9 cellular contexts compared by ENCODE assay signal in the genomic region with DNA sequence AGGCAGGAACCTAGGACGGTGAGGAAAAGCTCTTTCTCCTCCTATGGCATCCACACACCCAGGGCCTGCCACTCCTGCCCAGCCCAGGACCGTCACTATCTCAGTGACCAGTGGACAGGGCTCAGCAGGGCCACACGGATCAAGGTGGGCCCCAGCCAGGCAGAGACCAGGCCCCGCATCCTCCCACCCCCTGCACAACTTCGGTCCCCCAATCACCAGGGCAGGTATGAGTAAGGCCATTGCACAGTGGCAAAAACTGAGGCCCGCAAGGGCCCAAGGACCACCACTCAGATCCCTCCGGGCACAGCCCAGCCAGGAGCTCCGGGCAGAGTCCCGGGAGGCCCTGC. TPM values are rescaled to one million over a fixed set of nuclear protein-coding genes. Genes with fewer than 3 reads are reported as not detected.
A peak's percentile ranks its signal among the peaks of the same experiment; 100 is the strongest.
DNase-seq lines count a peak whose midpoint lies in the region; ATAC-seq, FAIRE-seq and TF ChIP-seq lines count a peak whose summit lies in the region.
"Had no signal": no experiment of that assay in that cellular context is flagged by ENCODE, and none has a peak within 500 bp of the region (broad histone marks: within the 10 kb centered on the region; RNA-seq: fewer than 3 reads in every experiment).

No MANE protein-coding gene starts in this region.

- TF ChIP-seq POLR2A in A549 (IDR thresholded peaks at IDR 0.05; ENCODE audit: low read length) (no peak), esophagus muscularis mucosa (IDR thresholded peaks at IDR 0.05; ENCODE audit: low read depth) (no peak)

- TF ChIP-seq RAD21 in A549 (conservative IDR thresholded peaks at IDR 0.05 in 1 of 2, IDR thresholded peaks at IDR 0.05 in 1 of 2) = no peak
- TF ChIP-seq RAD21 in neural cell (conservative IDR thresholded peaks at IDR 0.05) = no peak

- 71% methylated on average over 5 of the region's 9 CpGs for WGBS in A549 (ENCODE audit: missing lambda C conversion rate)
- WGBS in esophagus muscularis mucosa = 84% methylated on average over 8 of the region's 9 CpGs

- H3K9me3 Mint-ChIP-seq in activated T-cell treated with anti-CD3 and anti-CD28 coated beads, Interleukin-2, amount 50 U/mL, for 24 hours = no peaks in the 10 kb centered on the region

- H2AFZ ChIP-seq in neural cell (ENCODE audit: low read depth, low read length) = no peak overlapping the region
- H2AFZ ChIP-seq: PC-9 had no signal

- CTCF ChIA-PET in A549 (lab: Yijun Ruan, JAX) = interaction anchor here (0.7 to 24.7 kb wide), 33 partner anchors 9 to 805 kb away, joined by 3 to 581 read pairs (median 6); a partner anchor contains a TSS

- H3F3A ChIP-seq in neural cell (ENCODE audit: insufficient read depth, low read length, poor library complexity, severe bottlenecking) = no peaks in the 10 kb centered on the region

- H3K9ac ChIP-seq in HUES6 (ENCODE audit: low read length) (no peak overlapping the region), neural cell (ENCODE audit: low read length) (no peak overlapping the region)

- H3K36me3 Mint-ChIP-seq in activated T-cell treated with anti-CD3 and anti-CD28 coated beads, Interleukin-2, amount 50 U/mL, for 24 hours (ENCODE audit: low read depth) = no peaks in the 10 kb centered on the region

- ATAC-seq in A549 = peak in 1 of 2 experiments; percentile 10; a peak in 3 of 6 replicates

- H3K4me2 ChIP-seq in A549 (peak overlapping the region; percentile 90), neural cell (ENCODE audit: low read length) (no peak overlapping the region)

- TF ChIP-seq CTCF in A549 (IDR thresholded peaks at IDR 0.05) (no peak), esophagus muscularis mucosa (IDR thresholded peaks at IDR 0.05) (no peak), neural cell (IDR thresholded peaks at IDR 0.05; ENCODE audit: poor library complexity, severe bottlenecking) (no peak)

- H3K27ac Mint-ChIP-seq in activated T-cell treated with anti-CD3 and anti-CD28 coated beads, Interleukin-2, amount 50 U/mL, for 24 hours = no peak overlapping the region

- intact Hi-C loops in esophagus muscularis mucosa (cut with DNase I) = loop anchor here (5.0 to 10.0 kb wide), 2 partner anchors 234 to 281 kb away; no protein-coding TSS in a partner anchor

- no peaks in the 10 kb centered on the region for H4K20me1 ChIP-seq in neural cell (ENCODE audit: insufficient read depth)

- POLR2A ChIA-PET in A549 (lab: Yijun Ruan, JAX) = interaction anchor here (1.2 to 1.4 kb wide), 3 partner anchors 295 to 394 kb away, joined by 9 to 15 read pairs (median 12); a partner anchor contains a TSS

- no peak overlapping the region for H3K4me3 Mint-ChIP-seq in activated T-cell treated with anti-CD3 and anti-CD28 coated beads, Interleukin-2, amount 50 U/mL, for 24 hours

- H3K4me1 ChIP-seq in A549 (no peaks in the 10 kb centered on the region; the same call in 2 of the 3 replicates), HUES6 (ENCODE audit: control insufficient read depth, insufficient read depth, low read length) (peaks cover 20% of the 10 kb centered on the region), esophagus muscularis mucosa (peaks cover 5 to 21% (median 16%) of the 10 kb centered on the region in 4 donors)

- peaks cover 7% of the 10 kb centered on the region for H3K4me1 Mint-ChIP-seq in activated T-cell treated with anti-CD3 and anti-CD28 coated beads, Interleukin-2, amount 50 U/mL, for 24 hours (ENCODE audit: low read depth)

- FAIRE-seq in A549 (lab: Jason Lieb, UNC) = no peak

- no peaks in the 10 kb centered on the region for H3K9me2 ChIP-seq in neural cell (ENCODE audit: insufficient read depth, low read length)

- H3K79me2 ChIP-seq in neural cell (replicated peaks; ENCODE audit: insufficient read depth, low read length) = no peaks in the 10 kb centered on the region

- TF ChIP-seq EP300 in A549 (IDR thresholded peaks at IDR 0.05) = no peak
- TF ChIP-seq EP300 in esophagus muscularis mucosa (IDR thresholded peaks at IDR 0.05) = no peak
- TF ChIP-seq EP300 in neural cell (conservative IDR thresholded peaks at IDR 0.05; ENCODE audit: poor library complexity, severe bottlenecking) = no peak

- H3K9me3 ChIP-seq in A549 = no peaks in the 10 kb centered on the region
- H3K9me3 ChIP-seq in HUES6 (ENCODE audit: control insufficient read depth, insufficient read depth, low read depth, low read length) = no peaks in the 10 kb centered on the region
- no peaks in the 10 kb centered on the region for H3K9me3 ChIP-seq in esophagus muscularis mucosa
- H3K9me3 ChIP-seq in neural cell (ENCODE audit: low read length) = no peaks in the 10 kb centered on the region

- H3K36me3 ChIP-seq in HUES6 (ENCODE audit: control insufficient read depth, insufficient read depth, low read length) (no peaks in the 10 kb centered on the region), esophagus muscularis mucosa (no peaks in the 10 kb centered on the region), neural cell (ENCODE audit: insufficient read depth, low read length) (no peaks in the 10 kb centered on the region)

- H3K27me3 ChIP-seq in HUES6 (ENCODE audit: control insufficient read depth, insufficient read depth, low read length) (peaks cover 6% of the 10 kb centered on the region), esophagus muscularis mucosa (no peaks in the 10 kb centered on the region), neural cell (ENCODE audit: insufficient read depth, low read depth, low read length) (no peaks in the 10 kb centered on the region)

- H3K27ac ChIP-seq in A549 = peak overlapping the region; percentile 60 to 83; a peak in 4 of 6 replicates
- H3K27ac ChIP-seq in HUES6 (ENCODE audit: low read depth, low read length) = no peak overlapping the region
- H3K27ac ChIP-seq in esophagus muscularis mucosa (replicated peaks in 1 of 4) = peak overlapping the region in 3 of 4 donors; percentile 24 to 69 (median 59)
- H3K27ac ChIP-seq in neural cell (ENCODE audit: low read length) = no peak overlapping the region
- H3K27ac ChIP-seq: PC-9 had no signal

- H3K4me3 ChIP-seq in A549 (peak overlapping the region; percentile 42; the same call in 2 of the 3 replicates), HUES6 (ENCODE audit: low read depth, low read length) (peak overlapping the region; percentile 61; the same call in 1 of the 2 replicates), esophagus muscularis mucosa (peak overlapping the region; percentile 56 to 59 (median 57)), neural cell (ENCODE audit: low read length) (peak overlapping the region; percentile 64)

- DNase-seq in A549 (ENCODE audit: low read depth in 1 of 2, low spot score in 1 of 2) = no peak
- no peak for DNase-seq in esophagus muscularis mucosa (ENCODE audit: extremely low spot score)
- DNase-seq in anterior cingulate cortex (lab: John Stamatoyannopoulos, UW) = no peak
- no peak for DNase-seq in NCI-H748 (lab: John Stamatoyannopoulos, UW; ENCODE audit: unreplicated experiment)
- DNase-seq in nucleus accumbens (lab: John Stamatoyannopoulos, UW) = no peak
- no peak for DNase-seq in activated T-cell treated with anti-CD3 and anti-CD28 coated beads, Interleukin-2, amount 50 U/mL, for 24 hours

- H3K27me3 Mint-ChIP-seq in activated T-cell treated with anti-CD3 and anti-CD28 coated beads, Interleukin-2, amount 50 U/mL, for 24 hours = peaks cover 15% of the 10 kb centered on the region

TF ChIP-seq in A549, 52 proteins besides CTCF, POLR2A, EP300 and RAD21 (continues in another document):
- TF ChIP-seq RARB (CRISPR knock-in tag; IDR thresholded peaks at IDR 0.05) (no peak), RCOR1 (IDR thresholded peaks at IDR 0.05; ENCODE audit: low read depth, low read length) (no peak), RFX5 (IDR thresholded peaks at IDR 0.05) (no peak), CBX2 (IDR thresholded peaks at IDR 0.05; ENCODE audit: borderline replicate concordance, low read depth) (no peak), HOXB5 (CRISPR knock-in tag; IDR thresholded peaks at IDR 0.05) (no peak), GATA3 (IDR thresholded peaks at IDR 0.05; ENCODE audit: borderline replicate concordance) (no peak), ZC3H11A (IDR thresholded peaks at IDR 0.05) (no peak), HDAC2 (IDR thresholded peaks at IDR 0.05) (no peak), JUN (IDR thresholded peaks at IDR 0.05) (no peak)
- TF ChIP-seq, protein P1, sequence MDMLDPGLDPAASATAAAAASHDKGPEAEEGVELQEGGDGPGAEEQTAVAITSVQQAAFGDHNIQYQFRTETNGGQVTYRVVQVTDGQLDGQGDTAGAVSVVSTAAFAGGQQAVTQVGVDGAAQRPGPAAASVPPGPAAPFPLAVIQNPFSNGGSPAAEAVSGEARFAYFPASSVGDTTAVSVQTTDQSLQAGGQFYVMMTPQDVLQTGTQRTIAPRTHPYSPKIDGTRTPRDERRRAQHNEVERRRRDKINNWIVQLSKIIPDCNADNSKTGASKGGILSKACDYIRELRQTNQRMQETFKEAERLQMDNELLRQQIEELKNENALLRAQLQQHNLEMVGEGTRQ (IDR thresholded peaks at IDR 0.05) = no peak

TF ChIP-seq in neural cell, 6 proteins besides CTCF, POLR2A, EP300 and RAD21:
- no peak for TF ChIP-seq TAF1 (IDR thresholded peaks at IDR 0.05; ENCODE audit: low read depth)

RNA-seq across cellular contexts. Expression of a gene that starts 30.3 kb away (rescaled TPM):
- polyA plus RNA-seq in A549 (2011; rRNA removed) (82.6 and 97.6 TPM in 2 replicates), A549 (2017; fragmentation: RNase III; extraction: RNeasy Plus Mini Kit Qiagen cat#74134 plus additional on column Dnase treatment) (74.5 to 81.3 TPM (median 75.3 TPM) in 3 replicates), neural cell (129 and 132 TPM in 2 replicates)
- polyA plus RNA-seq in A549 (2012; cell fraction: cytosol; rRNA removed) = 34.2 and 40.9 TPM in 2 replicates
- polyA plus RNA-seq in A549 (2012; cell fraction: nucleus; rRNA removed) = 20.9 and 43.4 TPM in 2 replicates
- polyA minus RNA-seq in A549 (2011; rRNA and poly(A)+ RNA removed) = 34.0 and 40.0 TPM in 2 replicates
- total RNA-seq in esophagus muscularis mucosa = 100 to 1,000 TPM in 3 of 4 donors, 10 to 100 TPM in 1; 98.8 to 169 (median 143) TPM
- 79.6 and 90.1 TPM in 2 replicates for polyA minus RNA-seq in neural cell

Comparison
In these comparisons a context has a peak if more than half of its experiments do, and no peak if none do; other contexts are left out.
1. H3K27ac ChIP-seq: peak in A549 (2 of 2) and esophagus muscularis mucosa (3 of 4); none in HUES6 (single experiment) and neural cell (single experiment).
2. Peak in every context shown above with its lines, with median percentiles within 50 percentile points of each other: H3K4me3 ChIP-seq.